In the genomic region with DNA sequence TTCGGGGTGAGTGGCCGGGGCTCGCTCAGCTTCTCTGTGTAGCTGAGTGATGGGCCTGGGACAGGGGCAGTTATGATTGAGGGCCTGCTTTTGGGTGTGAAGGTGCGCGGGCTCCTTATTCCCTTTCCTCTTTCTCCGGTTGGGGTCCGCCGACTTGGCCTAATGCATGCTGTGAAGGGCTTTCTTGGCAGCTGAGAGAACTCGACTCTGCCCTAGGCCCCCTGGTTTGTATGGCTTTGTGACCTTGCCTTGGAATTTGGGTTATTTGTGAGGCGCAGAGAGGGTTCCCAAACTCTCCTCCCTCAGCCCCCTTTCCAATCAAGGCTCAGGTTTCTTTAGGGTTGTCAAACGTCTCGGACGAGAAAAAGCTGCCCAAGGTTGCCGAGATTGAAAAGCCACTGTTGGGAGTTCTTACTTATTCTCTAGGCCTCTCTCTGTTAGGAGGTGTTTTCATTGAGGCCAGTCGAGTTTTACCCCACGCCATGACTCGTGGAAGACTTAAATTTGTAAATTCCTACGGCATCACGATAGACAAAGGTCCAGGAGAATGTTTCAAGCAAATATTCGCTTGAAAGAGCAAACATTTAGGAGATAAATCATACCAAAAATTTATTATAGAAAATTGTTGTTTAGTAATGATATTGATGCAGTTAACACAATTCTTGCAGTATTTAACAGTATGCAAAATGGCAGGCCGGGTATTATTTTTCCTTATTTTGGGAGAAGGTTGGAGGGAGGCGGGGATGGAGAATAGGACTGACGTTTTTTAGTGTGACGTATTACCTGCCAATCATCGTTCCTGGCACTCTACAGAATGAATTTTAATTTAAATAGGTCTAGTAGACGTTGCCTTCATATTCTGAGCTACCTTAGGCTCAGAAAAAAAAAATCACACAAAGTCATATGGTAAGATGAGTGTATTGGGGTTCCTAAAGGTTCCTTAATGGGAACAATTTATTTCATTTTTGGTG, we compare ENCODE assay signal across 8 cellular contexts. TPM values are rescaled to one million over a fixed set of nuclear protein-coding genes. Genes with fewer than 3 reads are reported as not detected.
DNase-seq lines count a peak whose midpoint lies in the region; ATAC-seq and TF ChIP-seq lines count a peak whose summit lies in the region.

No MANE protein-coding gene starts in this region.

- intact Hi-C loops in activated naive CD4-positive, alpha-beta T cell treated with anti-CD3 and anti-CD28 coated beads for 36 hours (cut with micrococcal nuclease): loop anchor here (1.0 to 10.0 kb wide), 13 partner anchors 124 to 1660 kb away; a partner anchor contains a TSS

- CTCF ChIA-PET in activated naive CD4-positive, alpha-beta T cell treated with anti-CD3 and anti-CD28 coated beads for 36 hours (lab: Charles Lee): interaction anchor here (0.6 to 2.1 kb wide), 7 partner anchors 8 to 446 kb away, joined by 3 to 5 read pairs (median 4); no protein-coding TSS in a partner anchor

- peaks cover 4% of the 10 kb centered on the region for H3K9me3 Mint-ChIP-seq in activated naive CD4-positive, alpha-beta T cell treated with anti-CD3 and anti-CD28 coated beads for 36 hours
- H3K9me3 Mint-ChIP-seq in endothelial cell (ENCODE audit: unreplicated experiment): no peaks in the 10 kb centered on the region
- H3K9me3 Mint-ChIP-seq in naive B cell: no peaks in the 10 kb centered on the region

- H3K27ac Mint-ChIP-seq in activated naive CD4-positive, alpha-beta T cell treated with anti-CD3 and anti-CD28 coated beads for 36 hours: peak overlapping the region; percentile 89
- H3K27ac Mint-ChIP-seq in endothelial cell (ENCODE audit: unreplicated experiment): peak overlapping the region; percentile 92
- H3K27ac Mint-ChIP-seq in naive B cell: peak overlapping the region; percentile 86 to 98 (median 97)

- H3K27me3 Mint-ChIP-seq in activated naive CD4-positive, alpha-beta T cell treated with anti-CD3 and anti-CD28 coated beads for 36 hours (ENCODE audit: low read depth): no peaks in the 10 kb centered on the region
- peaks cover 2% of the 10 kb centered on the region for H3K27me3 Mint-ChIP-seq in endothelial cell (ENCODE audit: unreplicated experiment)
- no peaks in the 10 kb centered on the region for H3K27me3 Mint-ChIP-seq in naive B cell

- TF ChIP-seq CTCF in endothelial cell (IDR thresholded peaks at IDR 0.05; ENCODE audit: unreplicated experiment): no peak

- no peak for DNase-seq in activated naive CD4-positive, alpha-beta T cell treated with anti-CD3 and anti-CD28 coated beads for 36 hours
- no peak for DNase-seq in activated naive CD4-positive, alpha-beta T cell treated with Interleukin-2 at 50 U/mL for 16 hours
- DNase-seq in RKO (ENCODE audit: low spot score) (peak; percentile 83), endothelial cell (ENCODE audit: low spot score) (no peak), naive B cell (no peak), CD1c-positive myeloid dendritic cell (ENCODE audit: extremely low spot score) (no peak), NCI-H226 (no peak)

- ATAC-seq in HG02763 (IDR thresholded peaks at IDR 0.05; ENCODE audit: unreplicated experiment) (peak; percentile 11), naive B cell (ENCODE audit: low read depth in 2 of 2) (peak in 1 of 2 donors; percentile 13)

- H3K4me1 Mint-ChIP-seq in activated naive CD4-positive, alpha-beta T cell treated with anti-CD3 and anti-CD28 coated beads for 36 hours (ENCODE audit: low read depth): peaks cover 44% of the 10 kb centered on the region
- peaks cover 18% of the 10 kb centered on the region for H3K4me1 Mint-ChIP-seq in endothelial cell (ENCODE audit: unreplicated experiment)
- H3K4me1 Mint-ChIP-seq in naive B cell: peaks cover 30 to 45% (median 35%) of the 10 kb centered on the region in 3 donors

- H3K4me3 Mint-ChIP-seq in activated naive CD4-positive, alpha-beta T cell treated with anti-CD3 and anti-CD28 coated beads for 36 hours: peak overlapping the region; percentile 99
- peak overlapping the region; percentile 97 for H3K4me3 Mint-ChIP-seq in endothelial cell (ENCODE audit: unreplicated experiment)
- peak overlapping the region; percentile 94 to 98 (median 98) for H3K4me3 Mint-ChIP-seq in naive B cell

- H3K36me3 Mint-ChIP-seq in activated naive CD4-positive, alpha-beta T cell treated with anti-CD3 and anti-CD28 coated beads for 36 hours (ENCODE audit: low read depth): peaks cover 15% of the 10 kb centered on the region
- H3K36me3 Mint-ChIP-seq in endothelial cell (ENCODE audit: low read depth, unreplicated experiment) (peaks cover 17% of the 10 kb centered on the region), naive B cell (peaks cover 0 to 4% of the 10 kb centered on the region in 2 donors)

RNA-seq across cellular contexts. Expression of a gene that starts 0.7 kb away (rescaled TPM):
- total RNA-seq in activated naive CD4-positive, alpha-beta T cell treated with anti-CD3 and anti-CD28 coated beads for 36 hours: 10 to 100 TPM; 38.2 to 40.9 TPM
- total RNA-seq in endothelial cell (ENCODE audit: unreplicated experiment): 31.8 TPM
- 10 to 100 TPM; 14.2 to 19.8 (median 19.0) TPM for polyA plus RNA-seq in naive B cell (ENCODE audit: low read depth in 6 of 6)

RNA-seq across cellular contexts. Expression of a gene that starts 0.9 kb away (rescaled TPM):
- total RNA-seq in activated naive CD4-positive, alpha-beta T cell treated with anti-CD3 and anti-CD28 coated beads for 36 hours: 10 to 100 TPM; 42.4 to 42.5 TPM
- total RNA-seq in endothelial cell (ENCODE audit: unreplicated experiment): 13.0 TPM
- polyA plus RNA-seq in naive B cell (ENCODE audit: low read depth in 6 of 6): 10 to 100 TPM; 18.9 to 74.8 (median 22.4) TPM
